ENCODE assay signal across 1 cellular context in genomic region chr5:150763023-150763793, GRCh38.
TF ChIP-seq lines count a peak whose summit lies in the region.

No MANE protein-coding gene starts in this region.

TF ChIP-seq in GM12878, 131 proteins besides CTCF, POLR2A, EP300 and RAD21:
- TF ChIP-seq ZBED1 (IDR thresholded peaks at IDR 0.05; ENCODE audit: borderline replicate concordance) (no peak), MTA3 (IDR thresholded peaks at IDR 0.05; ENCODE audit: borderline replicate concordance, low read length) (no peak), PBX3 (IDR thresholded peaks at IDR 0.05; ENCODE audit: insufficient replicate concordance, low read depth, low read length) (no peak), NR2F1 (conservative IDR thresholded peaks at IDR 0.05) (no peak), IKZF2 (IDR thresholded peaks at IDR 0.05) (no peak)
TF ChIP-seq in GM12878: peak in this region for 0.
